In genomic region chr15:77295446-77295845, GRCh38 we compare ENCODE assay signal across 25 cellular contexts.
DNase-seq lines count a peak whose midpoint lies in the region; ATAC-seq and TF ChIP-seq lines count a peak whose summit lies in the region.
"Had no signal": no experiment of that assay in that cellular context is flagged by ENCODE, and none has a peak within 500 bp of the region (broad histone marks: within the 10 kb centered on the region; RNA-seq: fewer than 3 reads in every experiment).

No MANE protein-coding gene starts in this region.

- no peak for ATAC-seq in HG02759 (IDR thresholded peaks at IDR 0.05; ENCODE audit: unreplicated experiment)
- ATAC-seq: activated CD8-positive, alpha-beta memory T cell treated with anti-CD3 and anti-CD28 coated beads, Interleukin-2, amount 10 ng/mL, durations not matched to agents 7 days and 5 days; activated T-helper 17 cell treated with anti-CD3 and anti-CD28 coated beads, Interleukin-2, amount 50 U/mL, for 72 hours; gastroesophageal sphincter had no signal

- dilution Hi-C loops in mammary epithelial cell (cut with HindIII; ENCODE audit: low sequenced_read_pairs): loop anchor here (10.0 kb wide), 1 partner anchor 111 kb away; no protein-coding TSS in a partner anchor

- no peak overlapping the region for H2AFZ ChIP-seq in mammary epithelial cell (ENCODE audit: low read depth, low read length)

- no peak overlapping the region for H3K4me2 ChIP-seq in mammary epithelial cell (ENCODE audit: insufficient read depth, low read depth, low read length)
- H3K4me2 ChIP-seq: BLaER1 treated with 17β-estradiol and CSF1 and Interleukin-3, amounts not matched to agents 10 nM and 100 nM had no signal

- CTCF ChIA-PET in mammary epithelial cell (lab: Charles Lee; ENCODE audit: low non-redundant PET): no interaction called here

- H3K9me3 ChIP-seq in mammary epithelial cell (replicated peaks; ENCODE audit: insufficient read depth, low read length): no peaks in the 10 kb centered on the region
- no peaks in the 10 kb centered on the region for H3K9me3 ChIP-seq in breast epithelium
- H3K9me3 ChIP-seq: BLaER1 treated with 17β-estradiol and CSF1 and Interleukin-3, amounts not matched to agents 10 nM and 100 nM; gastroesophageal sphincter; transverse colon had no signal

- H3K9ac ChIP-seq in mammary epithelial cell (ENCODE audit: insufficient read depth, low read length): no peak overlapping the region
- H3K9ac ChIP-seq: BLaER1 treated with 17β-estradiol and CSF1 and Interleukin-3, amounts not matched to agents 10 nM and 100 nM had no signal

- no peaks in the 10 kb centered on the region for H4K20me1 ChIP-seq in mammary epithelial cell (ENCODE audit: insufficient read depth, low read length)

- TF ChIP-seq POLR2A in breast epithelium (IDR thresholded peaks at IDR 0.05): no peak

- DNase-seq in mammary epithelial cell: peak; percentile 55
- no peak for DNase-seq in breast epithelium (ENCODE audit: low spot score in 2 of 2)
- peak; percentile 16 for DNase-seq in astrocyte of the hippocampus (ENCODE audit: low read depth, low spot score)
- peak; percentile 83 for DNase-seq in fibroblast of pulmonary artery (ENCODE audit: low read depth)
- DNase-seq in NCI-H2107 treated with DMSO at 0.1 percent for 48 hours (lab: John Stamatoyannopoulos, UW; ENCODE audit: unreplicated experiment): no peak
- DNase-seq in iPS-NIHi7 (ENCODE audit: extremely low spot score): no peak
- no peak for DNase-seq in head of caudate nucleus
- DNase-seq: activated CD4-positive, alpha-beta T cell treated with anti-CD3 and anti-CD28 coated beads for 48 hours; activated CD8-positive, alpha-beta memory T cell treated with anti-CD3 and anti-CD28 coated beads, Interleukin-2, amount 10 ng/mL, durations not matched to agents 7 days and 5 days; activated naive CD8-positive, alpha-beta T cell treated with anti-CD3 and anti-CD28 coated beads, Interleukin-2, amount 10 ng/mL, durations not matched to agents 7 days and 5 days; dermis blood vessel endothelial cell; KG1; NCI-H2171; NCI-H526; occipital lobe; stimulated activated CD4-positive, alpha-beta T cell treated with anti-CD3 and anti-CD28 coated beads, Interleukin-12 subunit alpha, Interleukin-12 subunit beta, amount 100 ng/mL, for 4 hours; stimulated activated CD4-positive, alpha-beta T cell treated with anti-CD3 and anti-CD28 coated beads, Interleukin-4, amount 100 ng/mL, for 4 hours; T-helper 2 cell; transverse colon had no signal

- intact Hi-C loops in mammary epithelial cell (cut with micrococcal nuclease): no loop called here
- intact Hi-C loops in breast epithelium (cut with DNase I; ENCODE audit: low total_unique reads): no loop called here
- intact Hi-C loops in head of caudate nucleus (cut with DNase I): no loop called here

- no peak overlapping the region for H3K4me3 ChIP-seq in mammary epithelial cell (replicated peaks in 1 of 3; ENCODE audit: insufficient read depth in 1 of 3, low read depth in 2 of 3, low read length in 3 of 3)
- no peak overlapping the region for H3K4me3 ChIP-seq in breast epithelium
- H3K4me3 ChIP-seq in fibroblast of pulmonary artery (replicated peaks; ENCODE audit: low read depth, low read length): no peak overlapping the region
- H3K4me3 ChIP-seq: BLaER1 treated with 17β-estradiol and CSF1 and Interleukin-3, amounts not matched to agents 10 nM and 100 nM; cardiac muscle cell; gastroesophageal sphincter; transverse colon had no signal

- BruUV-seq in mammary epithelial cell (replicated peaks; lab: Mats Ljungman, UMichigan): no TSS peak

- in situ Hi-C loops in mammary epithelial cell (cut with MboI; ENCODE audit: low sequenced_read_pairs in 2 of 2): no loop called here

- H3K27ac ChIP-seq in mammary epithelial cell (ENCODE audit: insufficient read depth, low read depth, low read length) (no peak overlapping the region), breast epithelium (no peak overlapping the region)
- H3K27ac ChIP-seq: 22Rv1; BLaER1 treated with 17β-estradiol and CSF1 and Interleukin-3, amounts not matched to agents 10 nM and 100 nM; cardiac muscle cell; gastroesophageal sphincter; transverse colon had no signal

- H3K36me3 ChIP-seq in mammary epithelial cell (ENCODE audit: insufficient read depth, low read length): no peaks in the 10 kb centered on the region
- no peaks in the 10 kb centered on the region for H3K36me3 ChIP-seq in breast epithelium
- H3K36me3 ChIP-seq: BLaER1 treated with 17β-estradiol and CSF1 and Interleukin-3, amounts not matched to agents 10 nM and 100 nM; cardiac muscle cell; gastroesophageal sphincter; transverse colon had no signal

- H3K27me3 ChIP-seq in mammary epithelial cell (ENCODE audit: insufficient read depth, low read length) (no peaks in the 10 kb centered on the region), breast epithelium (no peaks in the 10 kb centered on the region)
- H3K27me3 ChIP-seq: BLaER1 treated with 17β-estradiol and CSF1 and Interleukin-3, amounts not matched to agents 10 nM and 100 nM; cardiac muscle cell; gastroesophageal sphincter; transverse colon had no signal

- no peaks in the 10 kb centered on the region for H3K79me2 ChIP-seq in mammary epithelial cell (ENCODE audit: insufficient read depth, low read length)

- WGBS in mammary epithelial cell (ENCODE audit: low coverage, missing lambda C conversion rate): 100% methylated on average over 2 of the region's 2 CpGs

- TF ChIP-seq CTCF in mammary epithelial cell (conservative IDR thresholded peaks at IDR 0.05 in 1 of 2, IDR thresholded peaks at IDR 0.05 in 1 of 2; ENCODE audit: extremely low read depth in 1 of 2, insufficient read depth in 1 of 2, low read depth in 1 of 2, low read length in 2 of 2) (no peak), breast epithelium (IDR thresholded peaks at IDR 0.05) (no peak), fibroblast of pulmonary artery (IDR thresholded peaks at IDR 0.05; ENCODE audit: low read length, missing control alignments) (no peak)

- H3K4me1 ChIP-seq in mammary epithelial cell (ENCODE audit: insufficient read depth, low read length) (no peaks in the 10 kb centered on the region), breast epithelium (no peaks in the 10 kb centered on the region)
- H3K4me1 ChIP-seq: BLaER1 treated with 17β-estradiol and CSF1 and Interleukin-3, amounts not matched to agents 10 nM and 100 nM; gastroesophageal sphincter; transverse colon had no signal

Comparison
In these comparisons a context has a peak if more than half of its experiments do, and no peak if none do; other contexts are left out.
1. DNase-seq: peak in mammary epithelial cell (single experiment), astrocyte of the hippocampus (single experiment) and fibroblast of pulmonary artery (single experiment); none in breast epithelium (0 of 2), NCI-H2107 treated with DMSO at 0.1 percent for 48 hours (single experiment), iPS-NIHi7 (single experiment) and head of caudate nucleus (0 of 42).